Comparison of ENCODE assay signal across 1 cellular context in genomic region chr2:201871471-201871870, GRCh38.
TF ChIP-seq lines count a peak whose summit lies in the region.

No MANE protein-coding gene starts in this region.

TF ChIP-seq in H1, 55 proteins besides CTCF, POLR2A, EP300 and RAD21:
- TF ChIP-seq PHF8 (conservative IDR thresholded peaks at IDR 0.05; ENCODE audit: low read depth, low read length) (no peak), CHD1 (IDR thresholded peaks at IDR 0.05; ENCODE audit: low read depth, low read length) (no peak), SP1 (IDR thresholded peaks at IDR 0.05; ENCODE audit: low read depth, low read length) (no peak), TEAD4 (IDR thresholded peaks at IDR 0.05; ENCODE audit: low read depth, low read length) (no peak), CHD2 (IDR thresholded peaks at IDR 0.05; ENCODE audit: low read length) (no peak), GABPA (IDR thresholded peaks at IDR 0.05; ENCODE audit: borderline replicate concordance, insufficient read depth, low read length) (no peak), SIX5 (IDR thresholded peaks at IDR 0.05; ENCODE audit: low read depth, low read length) (no peak), CTBP2 (IDR thresholded peaks at IDR 0.05; ENCODE audit: borderline replicate concordance, insufficient read depth, insufficient read length, low read length) (no peak), SIN3A (conservative IDR thresholded peaks at IDR 0.05 in 1 of 2, IDR thresholded peaks at IDR 0.05 in 1 of 2; ENCODE audit: low read depth in 1 of 2, low read length in 2 of 2) (no peak), SAP30 (IDR thresholded peaks at IDR 0.05; ENCODE audit: insufficient read depth, insufficient replicate concordance, low read length) (no peak), EGR1 (IDR thresholded peaks at IDR 0.05; ENCODE audit: borderline replicate concordance, low read depth, low read length) (no peak), SP4 (IDR thresholded peaks at IDR 0.05; ENCODE audit: low read length) (no peak), SRF (IDR thresholded peaks at IDR 0.05; ENCODE audit: low read depth, low read length) (no peak), TCF12 (IDR thresholded peaks at IDR 0.05; ENCODE audit: low read depth, low read length) (no peak), ASH2L (IDR thresholded peaks at IDR 0.05; ENCODE audit: low read length) (no peak), POLR2AphosphoS5 (IDR thresholded peaks at IDR 0.05; ENCODE audit: low read depth, low read length) (no peak), EZH2 (IDR thresholded peaks at IDR 0.05; ENCODE audit: low read depth, low read length, severe bottlenecking) (no peak)
